Comparison of ENCODE assay signal across 13 cellular contexts in the genomic region with DNA sequence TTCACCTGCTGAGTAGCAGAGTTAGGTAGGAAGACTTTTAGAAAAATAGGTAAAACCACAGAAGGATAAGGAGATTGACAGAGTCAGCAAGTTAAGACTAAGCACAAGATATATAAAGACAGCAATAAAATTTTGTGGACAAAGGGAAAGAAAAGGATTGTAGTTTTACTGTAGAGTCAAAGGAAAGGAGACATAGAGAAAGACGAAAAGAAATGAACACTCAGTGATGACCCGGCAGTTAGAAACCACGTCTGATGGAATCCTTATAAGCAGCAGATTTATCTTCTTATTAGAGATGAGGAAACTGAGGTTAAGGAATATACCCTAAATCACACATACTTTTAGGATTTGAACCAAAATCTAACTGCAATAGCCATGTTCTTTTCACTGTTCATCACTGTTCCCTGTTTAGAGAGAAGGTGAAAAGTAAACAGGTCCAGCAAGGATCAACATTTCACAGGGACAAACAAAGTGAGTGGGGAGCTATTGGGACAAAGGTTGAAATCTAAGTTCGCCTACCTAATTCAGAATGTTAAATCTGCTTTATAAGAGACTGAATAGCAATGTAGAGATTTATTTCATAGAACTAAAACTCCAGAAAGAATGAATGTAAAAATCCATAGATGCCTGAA.
"Had no signal": no experiment of that assay in that cellular context is flagged by ENCODE, and none has a peak within 500 bp of the region (broad histone marks: within the 10 kb centered on the region; RNA-seq: fewer than 3 reads in every experiment).

No MANE protein-coding gene starts in this region.

- H3K27ac Mint-ChIP-seq: activated CD4-positive, alpha-beta memory T cell treated with anti-CD3 and anti-CD28 coated beads for 36 hours; activated naive CD8-positive, alpha-beta T cell had no signal

- H3K4me1 ChIP-seq: left ventricle myocardium inferior, parathyroid adenoma had no signal

- H3K36me3 ChIP-seq: heart left ventricle, left ventricle myocardium inferior, tibial nerve had no signal

- H3K4me3 Mint-ChIP-seq: activated CD4-positive, alpha-beta memory T cell treated with anti-CD3 and anti-CD28 coated beads for 36 hours; activated naive CD8-positive, alpha-beta T cell; activated T-cell treated with anti-CD3 and anti-CD28 coated beads, Interleukin-2, amount 50 U/mL, for 4 hours had no signal

- ATAC-seq: activated T-cell treated with anti-CD3 and anti-CD28 coated beads, Interleukin-2, amount 50 U/mL, for 4 hours had no signal

- DNase-seq: activated CD4-positive, alpha-beta memory T cell treated with anti-CD3 and anti-CD28 coated beads for 36 hours; activated effector memory CD4-positive, alpha-beta T cell treated with anti-CD3 and anti-CD28 coated beads, Interleukin-2, amount 50 U/mL, for 16 hours; activated T-cell treated with anti-CD3 and anti-CD28 coated beads, Interleukin-2, amount 50 U/mL, for 4 hours; foreskin melanocyte; heart left ventricle; islet precursor cell; left ventricle myocardium inferior; midbrain; T1000 had no signal

- H3K36me3 Mint-ChIP-seq: activated CD4-positive, alpha-beta memory T cell treated with anti-CD3 and anti-CD28 coated beads for 36 hours had no signal

- H3K9me3 ChIP-seq: left ventricle myocardium inferior had no signal

- H3K9me3 Mint-ChIP-seq: activated CD4-positive, alpha-beta memory T cell treated with anti-CD3 and anti-CD28 coated beads for 36 hours; activated T-cell treated with anti-CD3 and anti-CD28 coated beads, Interleukin-2, amount 50 U/mL, for 4 hours had no signal

- H3K27me3 ChIP-seq: heart left ventricle, tibial nerve had no signal

- H3K4me3 ChIP-seq: heart left ventricle, left ventricle myocardium inferior, smooth muscle cell, tibial nerve had no signal

- H3K27me3 Mint-ChIP-seq: activated naive CD8-positive, alpha-beta T cell had no signal

- H3K27ac ChIP-seq: left ventricle myocardium inferior, parathyroid adenoma, tibial nerve had no signal
